ENCODE assay signal across 8 cellular contexts in the genomic region with DNA sequence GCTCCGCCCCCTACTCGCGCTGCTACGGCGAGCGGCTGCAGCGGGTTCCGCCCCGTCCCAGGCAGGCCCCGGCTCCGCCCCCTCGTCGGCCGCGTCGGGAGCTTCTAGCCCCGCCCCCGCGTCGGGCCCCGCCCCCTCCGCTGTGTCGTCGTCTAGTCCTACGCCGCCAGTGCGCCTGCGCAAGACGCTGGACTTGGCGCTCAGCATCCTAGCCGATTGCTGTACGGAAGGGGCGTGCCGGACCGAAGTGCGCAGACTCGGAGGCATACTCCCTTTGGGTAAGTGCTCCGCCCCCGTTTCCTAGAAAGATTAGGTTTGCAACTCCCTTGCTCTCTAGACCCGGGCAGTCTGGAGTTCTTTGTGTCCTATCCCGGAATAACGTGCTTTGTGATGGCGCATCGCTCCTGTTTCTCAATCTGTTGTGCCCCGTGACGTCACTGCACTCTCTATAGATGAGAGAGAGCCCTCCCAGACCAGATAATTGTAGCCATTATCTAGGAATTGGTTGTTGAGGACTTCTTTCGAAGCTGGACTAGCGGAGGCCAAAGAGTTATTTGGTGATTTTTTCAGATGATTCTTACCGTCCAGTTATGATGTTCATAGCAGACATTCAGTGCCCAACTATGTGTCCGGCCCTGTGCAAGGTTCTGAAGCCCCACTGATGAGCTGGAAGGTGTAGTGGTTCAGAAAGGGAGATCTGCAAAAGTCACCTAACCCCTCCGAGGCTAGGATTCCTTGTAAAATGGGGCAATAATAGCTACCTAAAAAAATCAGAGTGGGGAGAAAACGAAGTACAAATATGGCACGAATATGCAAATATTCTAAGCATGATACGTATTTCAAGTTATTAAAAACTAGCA. TPM values are rescaled to one million over a fixed set of nuclear protein-coding genes. Genes with fewer than 3 reads are reported as not detected.
DNase-seq lines count a peak whose midpoint lies in the region; ATAC-seq and TF ChIP-seq lines count a peak whose summit lies in the region.

No MANE protein-coding gene starts in this region.

- H4K91ac ChIP-seq in H9 (ENCODE audit: insufficient read length, low read depth, low read length): no peak overlapping the region

- no peak for TF ChIP-seq EP300 in neural cell (conservative IDR thresholded peaks at IDR 0.05; ENCODE audit: poor library complexity, severe bottlenecking)

- H4K20me1 ChIP-seq in H9 (ENCODE audit: control insufficient read depth, insufficient read depth, insufficient read length) (no peaks in the 10 kb centered on the region), neural cell (ENCODE audit: insufficient read depth) (no peaks in the 10 kb centered on the region)

- peak overlapping the region; percentile 91 for H3K4me3 ChIP-seq in MG63
- peak overlapping the region; percentile 78 for H3K4me3 ChIP-seq in fibroblast of villous mesenchyme (ENCODE audit: low read depth, low read length)
- peak overlapping the region; percentile 99 for H3K4me3 ChIP-seq in neural cell (ENCODE audit: low read length)

- no peaks in the 10 kb centered on the region for H3K9me3 ChIP-seq in H9 (ENCODE audit: control insufficient read depth, low read depth, low read length)
- H3K9me3 ChIP-seq in MG63: no peaks in the 10 kb centered on the region
- no peaks in the 10 kb centered on the region for H3K9me3 ChIP-seq in neural cell (ENCODE audit: low read length)

- H2BK120ac ChIP-seq in H9 (ENCODE audit: low read depth, low read length, poor library complexity, severe bottlenecking): no peak overlapping the region

- peak overlapping the region; percentile 42 for H3K27ac ChIP-seq in H9 (ENCODE audit: insufficient read length, low read depth, low read length)
- H3K27ac ChIP-seq in neural cell (ENCODE audit: low read length): peak overlapping the region; percentile 98

- no peak overlapping the region for H3K4ac ChIP-seq in H9 (ENCODE audit: low read depth, low read length)

- peak; percentile 97 for DNase-seq in ELF-1 (ENCODE audit: low read depth, low spot score)
- DNase-seq in H9: peak; percentile 100
- peak; percentile 100 for DNase-seq in MG63
- peak; percentile 98 for DNase-seq in SHP77 treated with DMSO at 0.1 percent for 48 hours (lab: John Stamatoyannopoulos, UW)
- DNase-seq in activated gamma-delta T cell treated with Interleukin-2 at 50 U/mL for 16 hours: peak; percentile 100
- DNase-seq in fibroblast of villous mesenchyme (ENCODE audit: low read depth): peak; percentile 100
- DNase-seq in stimulated activated naive CD8-positive, alpha-beta T cell treated with anti-CD3 and anti-CD28 coated beads, Interleukin-15, amount 100 ng/mL, for 72 hours: peak; percentile 100

- no peak overlapping the region for H3K23ac ChIP-seq in H9 (ENCODE audit: insufficient read length, low read depth, low read length)

- no peak overlapping the region for H3K56ac ChIP-seq in H9 (ENCODE audit: insufficient read length, low read depth, low read length)

- H3T11ph ChIP-seq in H9 (ENCODE audit: low read length): no peak overlapping the region

- H3K14ac ChIP-seq in H9 (ENCODE audit: insufficient read depth, low read length): 0 out of 2 replicates have a peak overlapping the region, but pooled peaks have one; percentile 99

- no peak overlapping the region for H4K8ac ChIP-seq in H9 (replicated peaks; ENCODE audit: insufficient read length, low read depth, low read length)

- H3K23me2 ChIP-seq in H9 (ENCODE audit: insufficient read length, low read depth, low read length, poor library complexity, severe bottlenecking): peaks cover 8% of the 10 kb centered on the region

- peak overlapping the region; percentile 88 for H3K4me2 ChIP-seq in H9 (ENCODE audit: insufficient read depth, insufficient read length, low read length)
- peak overlapping the region; percentile 98 for H3K4me2 ChIP-seq in neural cell (ENCODE audit: low read length)

- H3K4me3 Mint-ChIP-seq in H9: peak overlapping the region; percentile 82 to 92
- peak overlapping the region; percentile 93 to 97 for H3K4me3 Mint-ChIP-seq in stimulated activated naive CD8-positive, alpha-beta T cell treated with anti-CD3 and anti-CD28 coated beads, Interleukin-15, amount 100 ng/mL, for 72 hours

- H2BK5ac ChIP-seq in H9 (ENCODE audit: insufficient read length, low read length): no peak overlapping the region

- ATAC-seq in stimulated activated naive CD8-positive, alpha-beta T cell treated with anti-CD3 and anti-CD28 coated beads, Interleukin-15, amount 100 ng/mL, for 72 hours: peak; percentile 85

- H3K9me2 ChIP-seq in neural cell (ENCODE audit: insufficient read depth, low read length): no peaks in the 10 kb centered on the region

- peaks cover 8% of the 10 kb centered on the region for H3F3A ChIP-seq in neural cell (ENCODE audit: insufficient read depth, low read length, poor library complexity, severe bottlenecking)

- no CpG with 5 or more reads among the region's 54 CpGs for WGBS in H9 (ENCODE audit: extremely low coverage, insufficient read length, low lambda C conversion rate)

- no peak overlapping the region for H2BK15ac ChIP-seq in H9 (ENCODE audit: low read depth, low read length)

- H3K4me1 ChIP-seq in H9 (ENCODE audit: insufficient read depth, low read length): peaks cover 2% of the 10 kb centered on the region; the same call in 1 of the 2 replicates

- H2AFZ ChIP-seq in H9 (ENCODE audit: low read length) (no peak overlapping the region), neural cell (ENCODE audit: low read depth, low read length) (peak overlapping the region; percentile 93)

- no peak for TF ChIP-seq RAD21 in neural cell (conservative IDR thresholded peaks at IDR 0.05)

- peaks cover 19 to 23% of the 10 kb centered on the region in 2 experiments for H3K4me1 Mint-ChIP-seq in H9
- H3K4me1 Mint-ChIP-seq in stimulated activated naive CD8-positive, alpha-beta T cell treated with anti-CD3 and anti-CD28 coated beads, Interleukin-15, amount 100 ng/mL, for 72 hours: peaks cover 53% of the 10 kb centered on the region

- no peaks in the 10 kb centered on the region for H3K27me3 ChIP-seq in H9 (ENCODE audit: insufficient read depth, low read length)
- H3K27me3 ChIP-seq in MG63: no peaks in the 10 kb centered on the region
- no peaks in the 10 kb centered on the region for H3K27me3 ChIP-seq in neural cell (ENCODE audit: insufficient read depth, low read depth, low read length)

- H3K36me3 Mint-ChIP-seq in H9 (ENCODE audit: insufficient read depth in 1 of 3, low read depth in 3 of 3): peaks cover 2 to 24% (median 17%) of the 10 kb centered on the region in 3 experiments; a peak in 6 of 7 replicates

- H3K36me3 ChIP-seq in MG63: peaks cover 42% of the 10 kb centered on the region
- H3K36me3 ChIP-seq in neural cell (ENCODE audit: insufficient read depth, low read length): no peaks in the 10 kb centered on the region

- H3K79me1 ChIP-seq in H9 (ENCODE audit: insufficient read depth, low read depth, low read length, poor library complexity, severe bottlenecking): peaks cover 4% of the 10 kb centered on the region

- peak overlapping the region; percentile 51 for H3K18ac ChIP-seq in H9 (ENCODE audit: insufficient read length, low read depth, low read length)

- no peak overlapping the region for H2BK20ac ChIP-seq in H9 (ENCODE audit: low read depth, low read length, poor library complexity, severe bottlenecking)

- no peak overlapping the region for H2AK5ac ChIP-seq in H9 (ENCODE audit: insufficient read length, low read length)

- no peaks in the 10 kb centered on the region for H3K27me3 Mint-ChIP-seq in H9 (ENCODE audit: low read depth)
- H3K27me3 Mint-ChIP-seq in stimulated activated naive CD8-positive, alpha-beta T cell treated with anti-CD3 and anti-CD28 coated beads, Interleukin-15, amount 100 ng/mL, for 72 hours: no peaks in the 10 kb centered on the region

- H2BK12ac ChIP-seq in H9 (ENCODE audit: insufficient read length, low read depth, low read length): no peak overlapping the region

- TF ChIP-seq CTCF in H9 (conservative IDR thresholded peaks at IDR 0.05) (no peak), fibroblast of villous mesenchyme (IDR thresholded peaks at IDR 0.05; ENCODE audit: insufficient read depth, low read depth, low read length) (no peak), neural cell (IDR thresholded peaks at IDR 0.05; ENCODE audit: poor library complexity, severe bottlenecking) (no peak)

- peaks cover 0 to 2% of the 10 kb centered on the region in 2 experiments; a peak in 1 of 5 replicates for H3K9me3 Mint-ChIP-seq in H9
- H3K9me3 Mint-ChIP-seq in stimulated activated naive CD8-positive, alpha-beta T cell treated with anti-CD3 and anti-CD28 coated beads, Interleukin-15, amount 100 ng/mL, for 72 hours: no peaks in the 10 kb centered on the region

- H3K9ac ChIP-seq in H9 (ENCODE audit: extremely low read depth, insufficient read length, low read length) (peak overlapping the region; percentile 90), neural cell (ENCODE audit: low read length) (peak overlapping the region; percentile 98)

- H4K5ac ChIP-seq in H9 (ENCODE audit: insufficient read length, low read depth, low read length): no peak overlapping the region

- H3K79me2 ChIP-seq in H9 (ENCODE audit: insufficient read depth, low read length): no peaks in the 10 kb centered on the region; the same call in 1 of the 2 replicates
- peaks cover 22% of the 10 kb centered on the region for H3K79me2 ChIP-seq in neural cell (replicated peaks; ENCODE audit: insufficient read depth, low read length)

- peak overlapping the region; percentile 97 to 98 (median 98) for H3K27ac Mint-ChIP-seq in H9
- H3K27ac Mint-ChIP-seq in stimulated activated naive CD8-positive, alpha-beta T cell treated with anti-CD3 and anti-CD28 coated beads, Interleukin-15, amount 100 ng/mL, for 72 hours: peak overlapping the region; percentile 98 to 99

RNA-seq across cellular contexts. Expression of a gene that starts 0.7 kb away (rescaled TPM):
- total RNA-seq in H9 (2021) (18.5 and 18.7 TPM in 2 replicates), fibroblast of villous mesenchyme (8.6 and 10.3 TPM in 2 replicates)
- total RNA-seq in MG63 (2014; rRNA removed; shearing (Covaris generic); ENCODE audit: low replicate concordance): 11.3 and 12.7 TPM in 2 replicates
- polyA plus RNA-seq in neural cell: 26.1 and 27.6 TPM in 2 replicates
- polyA minus RNA-seq in neural cell: 22.2 and 29.9 TPM in 2 replicates

RNA-seq across cellular contexts. Expression of a gene that starts 12.0 kb away (rescaled TPM):
- total RNA-seq in H9 (2021): 15.4 and 15.5 TPM in 2 replicates
- 39.1 and 48.1 TPM in 2 replicates for total RNA-seq in MG63 (2014; rRNA removed; shearing (Covaris generic); ENCODE audit: low replicate concordance)
- 121 and 153 TPM in 2 replicates for total RNA-seq in fibroblast of villous mesenchyme
- 0.38 and 2.5 TPM in 2 replicates for polyA plus RNA-seq in neural cell
- under 0.01 and 0.23 TPM in 2 replicates for polyA minus RNA-seq in neural cell

RNA-seq across cellular contexts. Expression of a gene that starts 17.4 kb away (rescaled TPM):
- total RNA-seq in H9 (2021) (0.22 and 0.37 TPM in 2 replicates), fibroblast of villous mesenchyme (0.43 and 0.64 TPM in 2 replicates)
- not detected in 2 replicates for total RNA-seq in MG63 (2014; rRNA removed; shearing (Covaris generic); ENCODE audit: low replicate concordance)
- 0.53 and 0.62 TPM in 2 replicates for polyA plus RNA-seq in neural cell
- 2.4 and 2.8 TPM in 2 replicates for polyA minus RNA-seq in neural cell

RNA-seq across cellular contexts. Expression of a gene that starts 23.0 kb away (rescaled TPM):
- total RNA-seq in H9 (2021) (0.52 and 1.3 TPM in 2 replicates), fibroblast of villous mesenchyme (under 0.01 TPM in 2 replicates)
- not detected in 2 replicates for total RNA-seq in MG63 (2014; rRNA removed; shearing (Covaris generic); ENCODE audit: low replicate concordance)
- not detected in 2 replicates for polyA plus RNA-seq in neural cell
- not detected in 2 replicates for polyA minus RNA-seq in neural cell

RNA-seq across cellular contexts. Expression of a gene that starts 31.8 kb away (rescaled TPM):
- total RNA-seq in H9 (2021) (not detected in 2 replicates), fibroblast of villous mesenchyme (not detected in 2 replicates)
- not detected in 2 replicates for total RNA-seq in MG63 (2014; rRNA removed; shearing (Covaris generic); ENCODE audit: low replicate concordance)
- not detected in 2 replicates for polyA plus RNA-seq in neural cell
- not detected in 2 replicates for polyA minus RNA-seq in neural cell

Comparison
In these comparisons a context has a peak if more than half of its experiments do, and no peak if none do; other contexts are left out.
1. Peak in every context shown above with its lines: DNase-seq, ATAC-seq, H3K4me3 ChIP-seq and H3K27ac ChIP-seq.